Comparison of ENCODE assay signal across 22 cellular contexts in the genomic region with DNA sequence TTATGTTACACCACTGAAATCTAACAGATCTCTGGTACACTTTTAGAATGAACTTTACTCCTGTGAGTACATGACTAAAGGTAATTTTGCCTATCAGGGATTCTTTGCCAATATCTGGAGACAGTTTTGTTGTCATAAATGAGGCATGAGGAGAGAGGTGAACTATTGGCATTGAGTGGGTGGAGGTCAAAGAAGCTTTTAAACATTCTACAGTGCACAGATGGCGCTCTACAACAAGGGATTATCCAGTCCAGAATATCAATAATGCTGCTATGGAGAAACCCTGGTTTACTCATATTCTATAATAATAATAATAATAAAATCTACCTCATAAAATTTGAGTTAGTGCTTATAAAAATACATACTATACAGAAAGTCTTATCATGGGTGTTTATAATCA.
DNase-seq lines count a peak whose midpoint lies in the region; TF ChIP-seq lines count a peak whose summit lies in the region.
"Had no signal": no experiment of that assay in that cellular context is flagged by ENCODE, and none has a peak within 500 bp of the region (broad histone marks: within the 10 kb centered on the region; RNA-seq: fewer than 3 reads in every experiment).

No MANE protein-coding gene starts in this region.

- in situ Hi-C loops in SK-MEL-5 (cut with HindIII; ENCODE audit: low pct_unique_long_range_greater_than_20kb, low sequenced_read_pairs), result no loop called here

- H3K4me3 ChIP-seq in liver (ENCODE audit: low read depth in 1 of 3, low read length in 3 of 3), result no peak overlapping the region
- H3K4me3 ChIP-seq: esophagus squamous epithelium, gastrocnemius medialis, neural progenitor cell, pancreas, upper lobe of left lung had no signal

- H3K4me1 ChIP-seq in liver (ENCODE audit: control insufficient read depth in 4 of 4, insufficient read depth in 4 of 4, low read length in 3 of 4), result no peaks in the 10 kb centered on the region
- H3K4me1 ChIP-seq: esophagus squamous epithelium, gastrocnemius medialis, neural progenitor cell, pancreas, upper lobe of left lung had no signal

- no peak overlapping the region for H3K27ac ChIP-seq in liver (ENCODE audit: low read depth in 1 of 2, low read length in 2 of 2)
- H3K27ac ChIP-seq: esophagus squamous epithelium, gastrocnemius medialis, neural progenitor cell, pancreas, upper lobe of left lung had no signal

- H3K9me3 ChIP-seq in liver (ENCODE audit: control insufficient read depth in 4 of 4, low read length in 3 of 4), result no peaks in the 10 kb centered on the region
- H3K9me3 ChIP-seq: esophagus squamous epithelium, gastrocnemius medialis, pancreas, upper lobe of left lung had no signal

- no peak for TF ChIP-seq CTCF in liver (IDR thresholded peaks at IDR 0.05; ENCODE audit: low read depth, low read length, missing input control)

- peak; percentile 5 to 13 for TF ChIP-seq RAD21 in liver (IDR thresholded peaks at IDR 0.05)

- no peak overlapping the region for H3K9ac ChIP-seq in liver (ENCODE audit: low read depth in 1 of 2, low read length in 2 of 2)
- H3K9ac ChIP-seq: neural progenitor cell had no signal

- no peaks in the 10 kb centered on the region for H3K27me3 ChIP-seq in liver (ENCODE audit: control insufficient read depth in 4 of 4, insufficient read depth in 4 of 4, low read length in 3 of 4)
- H3K27me3 ChIP-seq: esophagus squamous epithelium, gastrocnemius medialis, neural progenitor cell, pancreas, upper lobe of left lung had no signal

- 76% methylated on average over 1 of the region's 1 CpG for WGBS in liver

- DNase-seq in NCI-H146 (lab: John Stamatoyannopoulos, UW) (peak; percentile 4), NCI-H146 treated with DMSO at 0.1 percent for 48 hours (lab: John Stamatoyannopoulos, UW; ENCODE audit: unreplicated experiment) (no peak), NCI-H1092 treated with DMSO at 0.1 percent for 48 hours (lab: John Stamatoyannopoulos, UW) (peak; percentile 16), SK-MEL-5 (ENCODE audit: low read depth, low spot score) (peak; percentile 41), NCI-H2081 (lab: John Stamatoyannopoulos, UW) (no peak), amygdala (lab: John Stamatoyannopoulos, UW) (no peak)
- DNase-seq in stimulated activated CD4-positive, alpha-beta T cell treated with anti-CD3 and anti-CD28 coated beads, Interleukin-2, amount 100 ng/mL, for 48 hours, result no peak
- DNase-seq: activated CD4-positive, alpha-beta T cell treated with anti-CD3 and anti-CD28 coated beads for 48 hours; activated CD8-positive, alpha-beta memory T cell treated with anti-CD3 and anti-CD28 coated beads for 24 hours; activated T-cell treated with anti-CD3 and anti-CD28 coated beads for 4 hours; CD4-positive, CD25-positive, alpha-beta regulatory T cell; esophagus squamous epithelium; gastrocnemius medialis; NCI-H1105; NCI-H2107; pancreas; SHP77 treated with DMSO at 0.1 percent for 48 hours; stimulated activated naive CD4-positive, alpha-beta T cell; T1000; upper lobe of left lung had no signal

- H3K36me3 ChIP-seq in liver (ENCODE audit: control insufficient read depth in 4 of 4, insufficient read depth in 3 of 4, low read depth in 1 of 4, low read length in 3 of 4), result no peaks in the 10 kb centered on the region
- H3K36me3 ChIP-seq: esophagus squamous epithelium, gastrocnemius medialis, neural progenitor cell, pancreas, upper lobe of left lung had no signal

TF ChIP-seq in liver, 16 proteins besides CTCF, POLR2A, EP300 and RAD21:
- TF ChIP-seq, protein P1, sequence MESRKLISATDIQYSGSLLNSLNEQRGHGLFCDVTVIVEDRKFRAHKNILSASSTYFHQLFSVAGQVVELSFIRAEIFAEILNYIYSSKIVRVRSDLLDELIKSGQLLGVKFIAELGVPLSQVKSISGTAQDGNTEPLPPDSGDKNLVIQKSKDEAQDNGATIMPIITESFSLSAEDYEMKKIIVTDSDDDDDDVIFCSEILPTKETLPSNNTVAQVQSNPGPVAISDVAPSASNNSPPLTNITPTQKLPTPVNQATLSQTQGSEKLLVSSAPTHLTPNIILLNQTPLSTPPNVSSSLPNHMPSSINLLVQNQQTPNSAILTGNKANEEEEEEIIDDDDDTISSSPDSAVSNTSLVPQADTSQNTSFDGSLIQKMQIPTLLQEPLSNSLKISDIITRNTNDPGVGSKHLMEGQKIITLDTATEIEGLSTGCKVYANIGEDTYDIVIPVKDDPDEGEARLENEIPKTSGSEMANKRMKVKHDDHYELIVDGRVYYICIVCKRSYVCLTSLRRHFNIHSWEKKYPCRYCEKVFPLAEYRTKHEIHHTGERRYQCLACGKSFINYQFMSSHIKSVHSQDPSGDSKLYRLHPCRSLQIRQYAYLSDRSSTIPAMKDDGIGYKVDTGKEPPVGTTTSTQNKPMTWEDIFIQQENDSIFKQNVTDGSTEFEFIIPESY (IDR thresholded peaks at IDR 0.05), result no peak
- TF ChIP-seq JUND (IDR thresholded peaks at IDR 0.05) (no peak), HNF4G (IDR thresholded peaks at IDR 0.05) (no peak)

Comparison
In these comparisons a context has a peak if more than half of its experiments do, and no peak if none do; other contexts are left out.
1. DNase-seq: peak in NCI-H146 (single experiment), NCI-H1092 treated with DMSO at 0.1 percent for 48 hours (single experiment) and SK-MEL-5 (single experiment); none in NCI-H146 treated with DMSO at 0.1 percent for 48 hours (single experiment), stimulated activated CD4-positive, alpha-beta T cell treated with anti-CD3 and anti-CD28 coated beads, Interleukin-2, amount 100 ng/mL, for 48 hours (0 of 2), NCI-H2081 (0 of 2) and amygdala (0 of 56).